Comparison of ENCODE assay signal across 13 cellular contexts in genomic region chr3:9211155-9211950, GRCh38. TPM values are rescaled to one million over a fixed set of nuclear protein-coding genes. Genes with fewer than 3 reads are reported as not detected.
DNase-seq lines count a peak whose midpoint lies in the region; ATAC-seq lines count a peak whose summit lies in the region.
"Had no signal": no experiment of that assay in that cellular context is flagged by ENCODE, and none has a peak within 500 bp of the region (broad histone marks: within the 10 kb centered on the region; RNA-seq: fewer than 3 reads in every experiment).

No MANE protein-coding gene starts in this region.

- peaks cover 6% of the 10 kb centered on the region for H3K27me3 Mint-ChIP-seq in activated T-cell treated with anti-CD3 and anti-CD28 coated beads, Interleukin-2, amount 50 U/mL, for 72 hours (ENCODE audit: low read depth)
- no peaks in the 10 kb centered on the region for H3K27me3 Mint-ChIP-seq in activated T-cell treated with anti-CD3 and anti-CD28 coated beads, Interleukin-2, amount 50 U/mL, for 4 hours (ENCODE audit: low read depth)

- in situ Hi-C loops in SK-MEL-5 (cut with HindIII; ENCODE audit: low pct_unique_long_range_greater_than_20kb, low sequenced_read_pairs): no loop called here

- H3K9me3 Mint-ChIP-seq in activated T-cell treated with anti-CD3 and anti-CD28 coated beads, Interleukin-2, amount 50 U/mL, for 72 hours: no peaks in the 10 kb centered on the region
- H3K9me3 Mint-ChIP-seq in activated T-cell treated with anti-CD3 and anti-CD28 coated beads, Interleukin-2, amount 50 U/mL, for 4 hours: no peaks in the 10 kb centered on the region
- H3K9me3 Mint-ChIP-seq: memory B cell had no signal

- intact Hi-C loops in left cardiac atrium (cut with DNase I): no loop called here

- peaks cover 8% of the 10 kb centered on the region for H3K4me1 Mint-ChIP-seq in activated T-cell treated with anti-CD3 and anti-CD28 coated beads, Interleukin-2, amount 50 U/mL, for 72 hours (ENCODE audit: low read depth)
- H3K4me1 Mint-ChIP-seq in activated T-cell treated with anti-CD3 and anti-CD28 coated beads, Interleukin-2, amount 50 U/mL, for 4 hours (ENCODE audit: low read depth): no peaks in the 10 kb centered on the region

- ATAC-seq in activated T-cell treated with anti-CD3 and anti-CD28 coated beads, Interleukin-2, amount 50 U/mL, for 72 hours (replicated peaks in 1 of 2): peak; percentile 58 to 65
- no peak for ATAC-seq in activated T-cell treated with anti-CD3 and anti-CD28 coated beads, Interleukin-2, amount 50 U/mL, for 4 hours
- ATAC-seq in esophagus mucosa (peak; percentile 55), left cardiac atrium (no peak)

- no peak overlapping the region for H3K4me3 Mint-ChIP-seq in activated T-cell treated with anti-CD3 and anti-CD28 coated beads, Interleukin-2, amount 50 U/mL, for 72 hours
- no peak overlapping the region for H3K4me3 Mint-ChIP-seq in activated T-cell treated with anti-CD3 and anti-CD28 coated beads, Interleukin-2, amount 50 U/mL, for 4 hours
- H3K4me3 Mint-ChIP-seq: memory B cell had no signal

- no peak overlapping the region for H3K27ac Mint-ChIP-seq in activated T-cell treated with anti-CD3 and anti-CD28 coated beads, Interleukin-2, amount 50 U/mL, for 72 hours
- H3K27ac Mint-ChIP-seq: memory B cell had no signal

- H3K36me3 Mint-ChIP-seq in activated T-cell treated with anti-CD3 and anti-CD28 coated beads, Interleukin-2, amount 50 U/mL, for 72 hours (ENCODE audit: insufficient read depth in 2 of 2): no peaks in the 10 kb centered on the region
- H3K36me3 Mint-ChIP-seq in activated T-cell treated with anti-CD3 and anti-CD28 coated beads, Interleukin-2, amount 50 U/mL, for 4 hours (ENCODE audit: insufficient read depth): no peaks in the 10 kb centered on the region
- H3K36me3 Mint-ChIP-seq: memory B cell had no signal

- DNase-seq in activated T-cell treated with anti-CD3 and anti-CD28 coated beads, Interleukin-2, amount 50 U/mL, for 72 hours: peak in 1 of 2 donors; percentile 7
- no peak for DNase-seq in activated T-cell treated with anti-CD3 and anti-CD28 coated beads, Interleukin-2, amount 50 U/mL, for 4 hours
- DNase-seq in SK-MEL-5 (ENCODE audit: low read depth, low spot score): peak; percentile 52
- DNase-seq in renal cortical epithelial cell (ENCODE audit: low read depth): peak; percentile 25
- no peak for DNase-seq in NCI-H2227 treated with DMSO at 0.1 percent for 48 hours (lab: John Stamatoyannopoulos, UW)
- no peak for DNase-seq in islet precursor cell
- no peak for DNase-seq in left cardiac atrium
- DNase-seq: activated CD4-positive, CD25-positive, alpha-beta regulatory T cell; KG1; NCI-H187 treated with DMSO at 0.1 percent for 48 hours had no signal

RNA-seq across cellular contexts. Expression of gene SRGAP3, which starts 38.1 kb away (rescaled TPM):
- 1 to 10 TPM; 2.8 to 3.0 TPM for total RNA-seq in activated T-cell treated with anti-CD3 and anti-CD28 coated beads, Interleukin-2, amount 50 U/mL, for 72 hours
- total RNA-seq in activated T-cell treated with anti-CD3 and anti-CD28 coated beads, Interleukin-2, amount 50 U/mL, for 4 hours: 1 to 10 TPM in 1 of 3 donors, under 1 TPM in 2; 0.27 to 2.0 (median 0.42) TPM
- total RNA-seq in SK-MEL-5 (2014; rRNA removed; shearing (Covaris generic)): 2.1 and 3.0 TPM in 2 replicates
- 3.2 and 4.4 TPM in 2 replicates for polyA plus RNA-seq in SK-MEL-5 (2015; cell fraction: cytosol; rRNA removed)
- polyA plus RNA-seq in SK-MEL-5 (2015; cell fraction: nucleus; rRNA removed): 2.3 and 4.7 TPM in 2 replicates
- total RNA-seq in esophagus mucosa: 5.2 TPM
- 5.4 and 16.0 TPM in 2 replicates for total RNA-seq in renal cortical epithelial cell
- total RNA-seq in left cardiac atrium: 1 to 10 TPM; 2.5 to 3.6 TPM
- total RNA-seq: endothelial cell of umbilical vein had no signal

Comparison
In these comparisons a context has a peak if more than half of its experiments do, and no peak if none do; other contexts are left out.
1. ATAC-seq: peak in activated T-cell treated with anti-CD3 and anti-CD28 coated beads, Interleukin-2, amount 50 U/mL, for 72 hours (2 of 2) and esophagus mucosa (single experiment); none in activated T-cell treated with anti-CD3 and anti-CD28 coated beads, Interleukin-2, amount 50 U/mL, for 4 hours (0 of 2) and left cardiac atrium (0 of 2).
2. DNase-seq: peak in SK-MEL-5 (single experiment) and renal cortical epithelial cell (single experiment); none in activated T-cell treated with anti-CD3 and anti-CD28 coated beads, Interleukin-2, amount 50 U/mL, for 4 hours (single experiment), NCI-H2227 treated with DMSO at 0.1 percent for 48 hours (single experiment), islet precursor cell (single experiment) and left cardiac atrium (single experiment).